ENCODE assay signal across 1 cellular context in the genomic region with DNA sequence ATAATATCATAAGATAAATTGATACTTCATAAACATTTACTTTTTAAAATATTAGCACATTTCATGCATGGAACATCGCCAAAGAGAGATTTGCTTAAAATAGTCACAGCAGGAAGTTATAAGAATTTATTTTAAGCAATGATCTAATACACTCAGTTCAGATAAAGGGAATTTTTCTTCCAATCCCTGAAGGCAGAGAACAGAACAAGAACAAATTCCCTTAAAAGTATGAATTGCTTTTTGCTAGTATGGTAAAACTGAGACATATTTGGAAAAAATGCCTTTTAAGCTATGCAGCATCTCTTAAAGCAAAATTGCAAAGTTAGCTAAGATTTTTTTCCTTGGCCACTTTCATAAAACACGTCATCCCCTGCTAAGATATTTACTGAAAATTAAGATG.
TF ChIP-seq lines count a peak whose summit lies in the region.

No MANE protein-coding gene starts in this region.

TF ChIP-seq in SK-N-SH treated with all-trans-retinoic acid at 6 μM for 48 hours, 23 proteins besides CTCF, POLR2A, EP300 and RAD21 (continued from another document):
- TF ChIP-seq, protein P1, sequence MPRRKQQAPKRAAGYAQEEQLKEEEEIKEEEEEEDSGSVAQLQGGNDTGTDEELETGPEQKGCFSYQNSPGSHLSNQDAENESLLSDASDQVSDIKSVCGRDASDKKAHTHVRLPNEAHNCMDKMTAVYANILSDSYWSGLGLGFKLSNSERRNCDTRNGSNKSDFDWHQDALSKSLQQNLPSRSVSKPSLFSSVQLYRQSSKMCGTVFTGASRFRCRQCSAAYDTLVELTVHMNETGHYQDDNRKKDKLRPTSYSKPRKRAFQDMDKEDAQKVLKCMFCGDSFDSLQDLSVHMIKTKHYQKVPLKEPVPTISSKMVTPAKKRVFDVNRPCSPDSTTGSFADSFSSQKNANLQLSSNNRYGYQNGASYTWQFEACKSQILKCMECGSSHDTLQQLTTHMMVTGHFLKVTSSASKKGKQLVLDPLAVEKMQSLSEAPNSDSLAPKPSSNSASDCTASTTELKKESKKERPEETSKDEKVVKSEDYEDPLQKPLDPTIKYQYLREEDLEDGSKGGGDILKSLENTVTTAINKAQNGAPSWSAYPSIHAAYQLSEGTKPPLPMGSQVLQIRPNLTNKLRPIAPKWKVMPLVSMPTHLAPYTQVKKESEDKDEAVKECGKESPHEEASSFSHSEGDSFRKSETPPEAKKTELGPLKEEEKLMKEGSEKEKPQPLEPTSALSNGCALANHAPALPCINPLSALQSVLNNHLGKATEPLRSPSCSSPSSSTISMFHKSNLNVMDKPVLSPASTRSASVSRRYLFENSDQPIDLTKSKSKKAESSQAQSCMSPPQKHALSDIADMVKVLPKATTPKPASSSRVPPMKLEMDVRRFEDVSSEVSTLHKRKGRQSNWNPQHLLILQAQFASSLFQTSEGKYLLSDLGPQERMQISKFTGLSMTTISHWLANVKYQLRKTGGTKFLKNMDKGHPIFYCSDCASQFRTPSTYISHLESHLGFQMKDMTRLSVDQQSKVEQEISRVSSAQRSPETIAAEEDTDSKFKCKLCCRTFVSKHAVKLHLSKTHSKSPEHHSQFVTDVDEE (CRISPR knock-in tag; IDR thresholded peaks at IDR 0.05): no peak
- TF ChIP-seq BACH2 (CRISPR knock-in tag; IDR thresholded peaks at IDR 0.05; ENCODE audit: borderline replicate concordance) (no peak), SNAI2 (CRISPR knock-in tag; IDR thresholded peaks at IDR 0.05) (no peak)
